In genomic region chr12:109783965-109784244, GRCh38 we compare ENCODE assay signal across 31 cellular contexts. TPM values are rescaled to one million over a fixed set of nuclear protein-coding genes. Genes with fewer than 3 reads are reported as not detected.
"Had no signal": no experiment of that assay in that cellular context is flagged by ENCODE, and none has a peak within 500 bp of the region (broad histone marks: within the 10 kb centered on the region; RNA-seq: fewer than 3 reads in every experiment).

No MANE protein-coding gene starts in this region.

- DNase-seq: activated CD4-positive, alpha-beta memory T cell treated with anti-CD3 and anti-CD28 coated beads, Interleukin-2, amount 10 ng/mL, durations not matched to agents 7 days and 5 days; activated CD4-positive, alpha-beta T cell treated with anti-CD3 and anti-CD28 coated beads for 1 hour; activated CD4-positive, alpha-beta T cell treated with anti-CD3 and anti-CD28 coated beads, Interleukin-2, amount 10 ng/mL, durations not matched to agents 7 days and 5 days; activated CD8-positive, alpha-beta memory T cell treated with anti-CD3 and anti-CD28 coated beads, Interleukin-2, amount 50 U/mL, for 48 hours; activated gamma-delta T cell; activated naive CD4-positive, alpha-beta T cell treated with anti-CD3 and anti-CD28 coated beads, Interleukin-2, amount 10 ng/mL, durations not matched to agents 7 days and 5 days; activated T-cell treated with anti-CD3 and anti-CD28 coated beads, Interleukin-2, amount 50 U/mL, for 24 hours; amniotic stem cell; brain microvascular endothelial cell; dorsolateral prefrontal cortex; effector memory CD4-positive, alpha-beta T cell; erythroblast; gastrocnemius medialis; glutamatergic neuron; left ventricle myocardium inferior; mesendoderm; natural killer cell; stimulated activated CD4-positive, alpha-beta T cell treated with anti-CD3 and anti-CD28 coated beads, Interleukin-12 subunit alpha, Interleukin-12 subunit beta, amount 100 ng/mL, for 4 hours; stimulated activated CD4-positive, alpha-beta T cell treated with anti-CD3 and anti-CD28 coated beads, Interleukin-4, amount 100 ng/mL, for 1 hour; stimulated activated naive CD8-positive, alpha-beta T cell treated with anti-CD3 and anti-CD28 coated beads, Interleukin-15, Interleukin-2, amounts not matched to agents 100 U/mL and 50 U/mL, for 24 hours; T1000; testis; transverse colon; uterus had no signal

- H3K36me3 Mint-ChIP-seq: activated naive CD4-positive, alpha-beta T cell treated with anti-CD3 and anti-CD28 coated beads, Interleukin-2, amount 10 ng/mL, durations not matched to agents 7 days and 5 days; natural killer cell; WTC11 had no signal

- H3K4me1 Mint-ChIP-seq: activated CD4-positive, alpha-beta memory T cell treated with anti-CD3 and anti-CD28 coated beads, Interleukin-2, amount 10 ng/mL, durations not matched to agents 7 days and 5 days; activated CD4-positive, alpha-beta T cell treated with anti-CD3 and anti-CD28 coated beads, Interleukin-2, amount 10 ng/mL, durations not matched to agents 7 days and 5 days; activated naive CD4-positive, alpha-beta T cell treated with anti-CD3 and anti-CD28 coated beads, Interleukin-2, amount 10 ng/mL, durations not matched to agents 7 days and 5 days had no signal

- H3K4me3 ChIP-seq: coronary artery, dorsolateral prefrontal cortex, gastrocnemius medialis, left ventricle myocardium inferior, lung, skin epidermis, testis, transverse colon, uterus had no signal

- H3K36me3 ChIP-seq: brain microvascular endothelial cell, gastrocnemius medialis, left ventricle myocardium inferior, transverse colon, uterus had no signal

- FAIRE-seq: astrocyte, islet of Langerhans had no signal

- H3K4me1 ChIP-seq: gastrocnemius medialis, left ventricle myocardium inferior, testis, transverse colon, uterus had no signal

- H3K27ac ChIP-seq: brain microvascular endothelial cell, coronary artery, dorsolateral prefrontal cortex, gastrocnemius medialis, left ventricle myocardium inferior, skin epidermis, testis, transverse colon, uterus had no signal

- H3K27me3 ChIP-seq: brain microvascular endothelial cell, dorsolateral prefrontal cortex, gastrocnemius medialis, testis, transverse colon, uterus had no signal

- H3K27ac Mint-ChIP-seq: activated CD4-positive, alpha-beta memory T cell treated with anti-CD3 and anti-CD28 coated beads, Interleukin-2, amount 10 ng/mL, durations not matched to agents 7 days and 5 days; activated CD4-positive, alpha-beta T cell treated with anti-CD3 and anti-CD28 coated beads, Interleukin-2, amount 10 ng/mL, durations not matched to agents 7 days and 5 days; activated naive CD4-positive, alpha-beta T cell treated with anti-CD3 and anti-CD28 coated beads, Interleukin-2, amount 10 ng/mL, durations not matched to agents 7 days and 5 days; activated T-cell treated with anti-CD3 and anti-CD28 coated beads, Interleukin-2, amount 50 U/mL, for 24 hours; natural killer cell; WTC11 had no signal

- H3K9me3 ChIP-seq: gastrocnemius medialis, testis, transverse colon, uterus had no signal

- H3K9me3 Mint-ChIP-seq: activated CD4-positive, alpha-beta T cell treated with anti-CD3 and anti-CD28 coated beads, Interleukin-2, amount 10 ng/mL, durations not matched to agents 7 days and 5 days; activated T-cell treated with anti-CD3 and anti-CD28 coated beads, Interleukin-2, amount 50 U/mL, for 24 hours; natural killer cell had no signal

- H3K4me3 Mint-ChIP-seq: activated CD4-positive, alpha-beta memory T cell treated with anti-CD3 and anti-CD28 coated beads, Interleukin-2, amount 10 ng/mL, durations not matched to agents 7 days and 5 days; activated CD4-positive, alpha-beta T cell treated with anti-CD3 and anti-CD28 coated beads, Interleukin-2, amount 10 ng/mL, durations not matched to agents 7 days and 5 days; activated naive CD4-positive, alpha-beta T cell treated with anti-CD3 and anti-CD28 coated beads, Interleukin-2, amount 10 ng/mL, durations not matched to agents 7 days and 5 days; activated T-cell treated with anti-CD3 and anti-CD28 coated beads, Interleukin-2, amount 50 U/mL, for 24 hours; natural killer cell; WTC11 had no signal

- ATAC-seq: gastrocnemius medialis; natural killer cell; sciatic nerve; stimulated activated naive CD8-positive, alpha-beta T cell treated with anti-CD3 and anti-CD28 coated beads, Interleukin-15, Interleukin-2, amounts not matched to agents 100 U/mL and 50 U/mL, for 24 hours; WTC11 had no signal

RNA-seq across cellular contexts. Expression of gene TRPV4, which starts 49.3 kb away (rescaled TPM):
- total RNA-seq: activated CD4-positive, alpha-beta memory T cell treated with anti-CD3 and anti-CD28 coated beads, Interleukin-2, amount 10 ng/mL, durations not matched to agents 7 days and 5 days; gastrocnemius medialis; natural killer cell had no signal
